Comparison of ENCODE assay signal across 8 cellular contexts in the genomic region with DNA sequence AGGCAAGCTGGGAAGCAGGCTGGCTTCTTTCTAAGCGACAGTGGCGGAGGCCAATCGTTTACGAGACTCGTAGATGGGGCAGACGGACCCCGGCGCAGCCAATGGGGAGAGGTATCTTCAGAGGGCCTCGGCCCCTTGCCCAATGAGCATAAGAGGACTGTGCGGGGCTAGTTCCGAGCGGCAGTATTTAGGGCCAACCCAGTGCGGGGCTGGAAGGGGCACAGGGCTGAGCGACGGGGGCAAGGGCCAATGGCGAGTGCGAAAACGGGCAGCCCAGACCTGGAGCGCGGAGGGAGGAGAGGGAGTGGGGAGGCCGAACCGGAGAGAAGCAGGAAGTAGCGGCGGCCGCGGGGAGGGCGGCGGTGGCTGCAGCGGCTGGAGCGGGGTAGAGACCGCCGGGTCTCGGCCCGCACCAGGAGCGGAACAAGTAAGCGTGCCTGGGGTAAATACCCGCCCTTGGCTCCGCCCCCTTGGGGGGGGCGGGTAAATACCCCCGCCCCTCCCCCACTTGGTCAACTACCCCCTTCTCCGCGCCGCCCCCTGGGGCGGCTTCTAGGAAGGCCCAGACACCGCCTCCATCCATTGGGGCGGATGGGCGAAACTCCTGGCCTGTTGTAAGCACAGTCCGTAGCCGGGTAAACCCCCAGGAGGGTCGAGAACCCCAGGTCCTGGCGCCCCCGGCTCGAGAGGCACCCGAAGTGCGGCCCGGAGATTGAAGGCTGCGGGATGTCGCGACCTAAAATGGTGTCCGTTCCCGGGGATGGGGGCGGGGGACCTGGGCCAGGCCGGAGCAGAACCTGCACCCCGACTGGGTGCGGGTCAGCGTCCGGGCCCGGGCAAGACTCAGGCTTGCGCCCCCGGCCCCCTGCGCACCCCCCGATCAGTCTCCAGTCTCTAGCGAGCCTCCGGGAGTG. TPM values are rescaled to one million over a fixed set of nuclear protein-coding genes. Genes with fewer than 3 reads are reported as not detected.
DNase-seq lines count a peak whose midpoint lies in the region; ATAC-seq and TF ChIP-seq lines count a peak whose summit lies in the region.

A gene with protein sequence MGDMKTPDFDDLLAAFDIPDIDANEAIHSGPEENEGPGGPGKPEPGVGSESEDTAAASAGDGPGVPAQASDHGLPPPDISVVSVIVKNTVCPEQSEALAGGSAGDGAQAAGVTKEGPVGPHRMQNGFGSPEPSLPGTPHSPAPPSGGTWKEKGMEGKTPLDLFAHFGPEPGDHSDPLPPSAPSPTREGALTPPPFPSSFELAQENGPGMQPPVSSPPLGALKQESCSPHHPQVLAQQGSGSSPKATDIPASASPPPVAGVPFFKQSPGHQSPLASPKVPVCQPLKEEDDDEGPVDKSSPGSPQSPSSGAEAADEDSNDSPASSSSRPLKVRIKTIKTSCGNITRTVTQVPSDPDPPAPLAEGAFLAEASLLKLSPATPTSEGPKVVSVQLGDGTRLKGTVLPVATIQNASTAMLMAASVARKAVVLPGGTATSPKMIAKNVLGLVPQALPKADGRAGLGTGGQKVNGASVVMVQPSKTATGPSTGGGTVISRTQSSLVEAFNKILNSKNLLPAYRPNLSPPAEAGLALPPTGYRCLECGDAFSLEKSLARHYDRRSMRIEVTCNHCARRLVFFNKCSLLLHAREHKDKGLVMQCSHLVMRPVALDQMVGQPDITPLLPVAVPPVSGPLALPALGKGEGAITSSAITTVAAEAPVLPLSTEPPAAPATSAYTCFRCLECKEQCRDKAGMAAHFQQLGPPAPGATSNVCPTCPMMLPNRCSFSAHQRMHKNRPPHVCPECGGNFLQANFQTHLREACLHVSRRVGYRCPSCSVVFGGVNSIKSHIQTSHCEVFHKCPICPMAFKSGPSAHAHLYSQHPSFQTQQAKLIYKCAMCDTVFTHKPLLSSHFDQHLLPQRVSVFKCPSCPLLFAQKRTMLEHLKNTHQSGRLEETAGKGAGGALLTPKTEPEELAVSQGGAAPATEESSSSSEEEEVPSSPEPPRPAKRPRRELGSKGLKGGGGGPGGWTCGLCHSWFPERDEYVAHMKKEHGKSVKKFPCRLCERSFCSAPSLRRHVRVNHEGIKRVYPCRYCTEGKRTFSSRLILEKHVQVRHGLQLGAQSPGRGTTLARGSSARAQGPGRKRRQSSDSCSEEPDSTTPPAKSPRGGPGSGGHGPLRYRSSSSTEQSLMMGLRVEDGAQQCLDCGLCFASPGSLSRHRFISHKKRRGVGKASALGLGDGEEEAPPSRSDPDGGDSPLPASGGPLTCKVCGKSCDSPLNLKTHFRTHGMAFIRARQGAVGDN (plus strand): TSS at position 331 of the 914 bp plus-strand sequence. CDS start 3,993 bp downstream, outside the sequence.

- peak within 1 kb of the TSS; percentile 89 for H3K4me2 ChIP-seq in PC-3 (ENCODE audit: low read length)

- H3K79me2 ChIP-seq in PC-3 (ENCODE audit: low read length): peaks cover 24% of the 10 kb centered on the region

- H3K36me3 ChIP-seq in PC-3 (ENCODE audit: low read depth, low read length): peaks cover 11% of the 10 kb centered on the region; the same call in 1 of the 2 replicates

- no peaks in the 10 kb centered on the region for H3K27me3 ChIP-seq in PC-3 (ENCODE audit: low read length)
- H3K27me3 ChIP-seq in mononuclear cell (ENCODE audit: insufficient read depth, low read length): no peaks in the 10 kb centered on the region

- peak within 1 kb of the TSS; percentile 72 for H3K4me3 ChIP-seq in PC-3 (ENCODE audit: low read length)
- H3K4me3 ChIP-seq in epithelial cell of esophagus (ENCODE audit: low read length): peak within 1 kb of the TSS; percentile 53
- H3K4me3 ChIP-seq in mononuclear cell (ENCODE audit: low read length): peak within 1 kb of the TSS; percentile 84

- BruUV-seq in PC-3 (replicated peaks; lab: Mats Ljungman, UMichigan): TSS peak; percentile 30

- POLR2A ChIA-PET in PC-3 (lab: Charles Lee; ENCODE audit: unreplicated experiment): interaction anchor here (0.5 to 0.8 kb wide), 5 partner anchors 19 to 399 kb away, joined by 4 to 7 read pairs (median 5); partner anchors contain the start of gene VPS72

- CTCF ChIA-PET in PC-3 (lab: Charles Lee): interaction anchor here (0.7 to 1.3 kb wide), 4 partner anchors 30 to 554 kb away, joined by 4 to 10 read pairs (median 6); no protein-coding TSS in a partner anchor

- peak; percentile 100 for DNase-seq in DMS153 (lab: John Stamatoyannopoulos, UW)
- DNase-seq in PC-3: peak; percentile 100
- peak; percentile 98 for DNase-seq in activated T-cell treated with anti-CD3 and anti-CD28 coated beads for 48 hours (ENCODE audit: low read depth)
- DNase-seq in epithelial cell of esophagus (ENCODE audit: low read depth): peak; percentile 100
- DNase-seq in stimulated activated CD8-positive, alpha-beta memory T cell treated with anti-CD3 and anti-CD28 coated beads, Interleukin-4, amount 100 ng/mL, for 1 hour (ENCODE audit: low read depth in 2 of 2, low spot score in 1 of 2): peak; percentile 91 to 96

- no peaks in the 10 kb centered on the region for H4K20me1 ChIP-seq in PC-3 (ENCODE audit: low read length)

- H3K9me3 ChIP-seq in PC-3 (ENCODE audit: low read length) (no peaks in the 10 kb centered on the region), mononuclear cell (ENCODE audit: low read depth, low read length) (no peaks in the 10 kb centered on the region)

- TF ChIP-seq CTCF in PC-3 (conservative IDR thresholded peaks at IDR 0.05; ENCODE audit: low read depth, low read length): no peak
- no peak for TF ChIP-seq CTCF in epithelial cell of esophagus (IDR thresholded peaks at IDR 0.05; ENCODE audit: insufficient read depth, low read depth, low read length, missing control alignments)

- H2AFZ ChIP-seq in PC-3 (ENCODE audit: low read length): peak within 1 kb of the TSS; percentile 92

- peaks cover 16% of the 10 kb centered on the region for H3K4me1 ChIP-seq in PC-3 (ENCODE audit: insufficient read depth, low read length)
- H3K4me1 ChIP-seq in mononuclear cell (ENCODE audit: insufficient read depth, low read length): peaks cover 52% of the 10 kb centered on the region

- TF ChIP-seq EP300 in Ishikawa (IDR thresholded peaks at IDR 0.05; ENCODE audit: borderline replicate concordance): no peak

- no peak for TF ChIP-seq RAD21 in Ishikawa (IDR thresholded peaks at IDR 0.05; ENCODE audit: low read depth)

- ATAC-seq in GM21576 (IDR thresholded peaks at IDR 0.05; ENCODE audit: unreplicated experiment) (peak; percentile 83), PC-3 (peak; percentile 90)

- peak within 1 kb of the TSS; percentile 83 for H3K9ac ChIP-seq in PC-3 (ENCODE audit: low read length)

- H3K27ac ChIP-seq in PC-3 (ENCODE audit: low read length): peak within 1 kb of the TSS; percentile 88

- no peaks in the 10 kb centered on the region for H3K9me2 ChIP-seq in PC-3 (replicated peaks; ENCODE audit: low read length)

- H3F3A ChIP-seq in PC-3 (ENCODE audit: low read length, unreplicated experiment): no peaks in the 10 kb centered on the region

- intact Hi-C loops in PC-3 (cut with micrococcal nuclease): loop anchor here (1.0 to 5.0 kb wide), 5 partner anchors 29 to 117 kb away; partner anchors contain the start of genes PI4KB and PSMB4

TF ChIP-seq in Ishikawa, 13 proteins besides CTCF, POLR2A, EP300 and RAD21:
- TF ChIP-seq MAX (IDR thresholded peaks at IDR 0.05) (0 out of 2 replicates have a peak, but pooled peaks have one; percentile 7), YY1 (IDR thresholded peaks at IDR 0.05; ENCODE audit: low read depth) (peak; percentile 72; the same call in 1 of the 2 replicates), CEBPB (IDR thresholded peaks at IDR 0.05) (no peak), EGR1 (IDR thresholded peaks at IDR 0.05) (no peak), NFIC (IDR thresholded peaks at IDR 0.05) (no peak), ZBTB7A (IDR thresholded peaks at IDR 0.05; ENCODE audit: low read depth) (peak; percentile 65; the same call in 1 of the 2 replicates), TAF1 (IDR thresholded peaks at IDR 0.05; ENCODE audit: low read depth) (no peak), CREB1 (IDR thresholded peaks at IDR 0.05; ENCODE audit: low read depth) (peak; percentile 58; the same call in 1 of the 2 replicates), TEAD4 (IDR thresholded peaks at IDR 0.05) (no peak), FOXM1 (IDR thresholded peaks at IDR 0.05; ENCODE audit: borderline replicate concordance, low read depth) (no peak)
- TF ChIP-seq, protein P1, sequence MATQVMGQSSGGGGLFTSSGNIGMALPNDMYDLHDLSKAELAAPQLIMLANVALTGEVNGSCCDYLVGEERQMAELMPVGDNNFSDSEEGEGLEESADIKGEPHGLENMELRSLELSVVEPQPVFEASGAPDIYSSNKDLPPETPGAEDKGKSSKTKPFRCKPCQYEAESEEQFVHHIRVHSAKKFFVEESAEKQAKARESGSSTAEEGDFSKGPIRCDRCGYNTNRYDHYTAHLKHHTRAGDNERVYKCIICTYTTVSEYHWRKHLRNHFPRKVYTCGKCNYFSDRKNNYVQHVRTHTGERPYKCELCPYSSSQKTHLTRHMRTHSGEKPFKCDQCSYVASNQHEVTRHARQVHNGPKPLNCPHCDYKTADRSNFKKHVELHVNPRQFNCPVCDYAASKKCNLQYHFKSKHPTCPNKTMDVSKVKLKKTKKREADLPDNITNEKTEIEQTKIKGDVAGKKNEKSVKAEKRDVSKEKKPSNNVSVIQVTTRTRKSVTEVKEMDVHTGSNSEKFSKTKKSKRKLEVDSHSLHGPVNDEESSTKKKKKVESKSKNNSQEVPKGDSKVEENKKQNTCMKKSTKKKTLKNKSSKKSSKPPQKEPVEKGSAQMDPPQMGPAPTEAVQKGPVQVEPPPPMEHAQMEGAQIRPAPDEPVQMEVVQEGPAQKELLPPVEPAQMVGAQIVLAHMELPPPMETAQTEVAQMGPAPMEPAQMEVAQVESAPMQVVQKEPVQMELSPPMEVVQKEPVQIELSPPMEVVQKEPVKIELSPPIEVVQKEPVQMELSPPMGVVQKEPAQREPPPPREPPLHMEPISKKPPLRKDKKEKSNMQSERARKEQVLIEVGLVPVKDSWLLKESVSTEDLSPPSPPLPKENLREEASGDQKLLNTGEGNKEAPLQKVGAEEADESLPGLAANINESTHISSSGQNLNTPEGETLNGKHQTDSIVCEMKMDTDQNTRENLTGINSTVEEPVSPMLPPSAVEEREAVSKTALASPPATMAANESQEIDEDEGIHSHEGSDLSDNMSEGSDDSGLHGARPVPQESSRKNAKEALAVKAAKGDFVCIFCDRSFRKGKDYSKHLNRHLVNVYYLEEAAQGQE (IDR thresholded peaks at IDR 0.05; ENCODE audit: low read depth): no peak
- TF ChIP-seq, protein P2, sequence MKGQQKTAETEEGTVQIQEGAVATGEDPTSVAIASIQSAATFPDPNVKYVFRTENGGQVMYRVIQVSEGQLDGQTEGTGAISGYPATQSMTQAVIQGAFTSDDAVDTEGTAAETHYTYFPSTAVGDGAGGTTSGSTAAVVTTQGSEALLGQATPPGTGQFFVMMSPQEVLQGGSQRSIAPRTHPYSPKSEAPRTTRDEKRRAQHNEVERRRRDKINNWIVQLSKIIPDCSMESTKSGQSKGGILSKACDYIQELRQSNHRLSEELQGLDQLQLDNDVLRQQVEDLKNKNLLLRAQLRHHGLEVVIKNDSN (IDR thresholded peaks at IDR 0.05): no peak

RNA-seq across cellular contexts. Expression of the gene that starts here (rescaled TPM):
- total RNA-seq in PC-3 (2014; rRNA removed) (24.6 and 30.3 TPM in 2 replicates), mononuclear cell (45.5 TPM)

Comparison
In these comparisons a context has a peak if more than half of its experiments do, and no peak if none do; other contexts are left out.
1. Peak in every context shown above with its lines: DNase-seq, ATAC-seq, H3K4me3 ChIP-seq and H3K27ac ChIP-seq.